ENCODE assay signal across 35 cellular contexts in genomic region chr7:120097789-120098188, GRCh38.
"Had no signal": no experiment of that assay in that cellular context is flagged by ENCODE, and none has a peak within 500 bp of the region (broad histone marks: within the 10 kb centered on the region; RNA-seq: fewer than 3 reads in every experiment).

No MANE protein-coding gene starts in this region.

- DNase-seq: Karpas-422, Kasumi-1, MG63, MM.1S, MV-4-11, NCI-H1048, NCI-H1092, NCI-H1092 treated with DMSO at 0.1 percent for 48 hours, NCI-H1105, NCI-H1105 treated with DMSO at 0.1 percent for 48 hours, NCI-H1417, NCI-H1417 treated with DMSO at 0.1 percent for 48 hours, NCI-H1436, NCI-H1436 treated with DMSO at 0.1 percent for 48 hours, NCI-H146, NCI-H1694, NCI-H1694 treated with DMSO at 0.1 percent for 48 hours, NCI-H187, NCI-H187 treated with DMSO at 0.1 percent for 48 hours, NCI-H1930, NCI-H2029, NCI-H2029 treated with DMSO at 0.1 percent for 48 hours, NCI-H2081, NCI-H2081 treated with DMSO at 0.1 percent for 48 hours, NCI-H2107, NCI-H2171, NCI-H2171 treated with DMSO at 0.1 percent for 48 hours, NCI-H2227 treated with DMSO at 0.1 percent for 48 hours, NCI-H226, NCI-H345, NCI-H446, NCI-H510A, NCI-H510A treated with DMSO at 0.1 percent for 48 hours, NCI-H524, NCI-H524 treated with DMSO at 0.1 percent for 48 hours had no signal

- H3K4me3 ChIP-seq: MG63 had no signal

- H3K9me3 ChIP-seq: MG63 had no signal

- H3K27me3 ChIP-seq: MG63 had no signal

- H3K36me3 ChIP-seq: MG63 had no signal
